14 cellular contexts compared by ENCODE assay signal in genomic region chr9:21523021-21524014, GRCh38. TPM values are rescaled to one million over a fixed set of nuclear protein-coding genes. Genes with fewer than 3 reads are reported as not detected.
A peak's percentile ranks its signal among the peaks of the same experiment; 100 is the strongest.
DNase-seq lines count a peak whose midpoint lies in the region; FAIRE-seq and TF ChIP-seq lines count a peak whose summit lies in the region.
"Had no signal": no experiment of that assay in that cellular context is flagged by ENCODE, and none has a peak within 500 bp of the region (broad histone marks: within the 10 kb centered on the region; RNA-seq: fewer than 3 reads in every experiment).

No MANE protein-coding gene starts in this region.

- no peaks in the 10 kb centered on the region for H3K27me3 ChIP-seq in ACC112 (ENCODE audit: insufficient read depth, low read length)
- H3K27me3 ChIP-seq in astrocyte (ENCODE audit: insufficient read depth, low read length), result no peaks in the 10 kb centered on the region
- H3K27me3 ChIP-seq in keratinocyte (ENCODE audit: control insufficient read depth, extremely low read depth, insufficient read depth, low read length), result no peaks in the 10 kb centered on the region
- peaks cover 0 to 18% (median 0%) of the 10 kb centered on the region in 7 donors for H3K27me3 ChIP-seq in spleen (replicated peaks in 1 of 7)

- H3K36me3 Mint-ChIP-seq in HFFc6 (ENCODE audit: low read depth) (peaks cover 89% of the 10 kb centered on the region), astrocyte (ENCODE audit: low read depth, unreplicated experiment) (peaks cover 19% of the 10 kb centered on the region)
- H3K36me3 Mint-ChIP-seq: CD14-positive monocyte had no signal

- H4K20me1 ChIP-seq in astrocyte (ENCODE audit: insufficient read depth, low read length), result peaks cover 90% of the 10 kb centered on the region
- H4K20me1 ChIP-seq in keratinocyte (ENCODE audit: control insufficient read depth, extremely low read depth, insufficient read depth, low read length), result peaks cover 23% of the 10 kb centered on the region

- H3K4me3 Mint-ChIP-seq in HFFc6 (peak overlapping the region; percentile 6; the same call in 1 of the 2 replicates), astrocyte (ENCODE audit: unreplicated experiment) (no peak overlapping the region)
- H3K4me3 Mint-ChIP-seq: CD14-positive monocyte; CD8-positive, alpha-beta T cell had no signal

- H3K4me2 ChIP-seq in astrocyte (ENCODE audit: low read length) (no peak overlapping the region), keratinocyte (ENCODE audit: control insufficient read depth, extremely low read depth, insufficient read depth, low read depth, low read length) (no peak overlapping the region)

- WGBS in spleen, 5 donors, result 83 to 92% (median 85%) methylated on average over 2 of the region's 2 CpGs

- no peak for TF ChIP-seq POLR2A in spleen (IDR thresholded peaks at IDR 0.05)

- H3K79me2 ChIP-seq in ACC112 (ENCODE audit: control insufficient read depth, insufficient read depth, low read length, unreplicated experiment) (peaks cover 97% of the 10 kb centered on the region), astrocyte (ENCODE audit: insufficient read depth, low read length) (peaks cover 100% of the 10 kb centered on the region), keratinocyte (ENCODE audit: control insufficient read depth, insufficient read depth, low read length) (peaks cover 97% of the 10 kb centered on the region)

- H3K4me1 ChIP-seq in ACC112 (ENCODE audit: control insufficient read depth, insufficient read depth, low read length, unreplicated experiment), result peaks cover 29% of the 10 kb centered on the region
- H3K4me1 ChIP-seq in astrocyte (ENCODE audit: insufficient read depth, low read length), result no peaks in the 10 kb centered on the region
- peaks cover 5% of the 10 kb centered on the region for H3K4me1 ChIP-seq in keratinocyte (ENCODE audit: control insufficient read depth, extremely low read depth, insufficient read depth, low read length)
- H3K4me1 ChIP-seq in spleen, result no peaks in the 10 kb centered on the region

- H3K9me3 Mint-ChIP-seq in HFFc6 (peaks cover 6% of the 10 kb centered on the region; the same call in 1 of the 2 replicates), astrocyte (ENCODE audit: unreplicated experiment) (peaks cover 7% of the 10 kb centered on the region)

- no peak overlapping the region for H3K4me3 ChIP-seq in ACC112 (ENCODE audit: low read depth, low read length)
- no peak overlapping the region for H3K4me3 ChIP-seq in astrocyte (ENCODE audit: insufficient read depth, low read depth, low read length)
- H3K4me3 ChIP-seq in keratinocyte (ENCODE audit: control insufficient read depth in 2 of 3, extremely low read depth in 1 of 3, insufficient read depth in 2 of 3, low read depth in 1 of 3, low read length in 3 of 3), result no peak overlapping the region
- no peak overlapping the region for H3K4me3 ChIP-seq in spleen

- H3K4me1 Mint-ChIP-seq in HFFc6 (ENCODE audit: low read depth) (peaks cover 86% of the 10 kb centered on the region), astrocyte (ENCODE audit: low read depth, unreplicated experiment) (no peaks in the 10 kb centered on the region)
- H3K4me1 Mint-ChIP-seq: CD14-positive monocyte had no signal

- peak; percentile 83 for FAIRE-seq in astrocyte (lab: Jason Lieb, UNC)
- peak; percentile 56 for FAIRE-seq in keratinocyte (lab: Jason Lieb, UNC)
- FAIRE-seq: A204.1, H1 had no signal

- no peak for DNase-seq in HFFc6
- no peak for DNase-seq in astrocyte (ENCODE audit: low read depth)
- DNase-seq in keratinocyte (ENCODE audit: low read depth, low spot score), result no peak
- no peak for DNase-seq in GM19238 (ENCODE audit: insufficient read length, low spot score)
- DNase-seq in spleen, result no peak
- no peak for DNase-seq in NCI-H1105 treated with DMSO at 0.1 percent for 48 hours (lab: John Stamatoyannopoulos, UW)
- DNase-seq: CD8-positive, alpha-beta T cell; COR-L47; DMS53; GF-D8 had no signal

- H2AFZ ChIP-seq in ACC112 (ENCODE audit: low read length, unreplicated experiment) (no peak overlapping the region), astrocyte (ENCODE audit: low read depth, low read length) (no peak overlapping the region), keratinocyte (ENCODE audit: control insufficient read depth, low read length) (no peak overlapping the region)

- H3K9ac ChIP-seq in astrocyte (ENCODE audit: low read length) (no peak overlapping the region), keratinocyte (ENCODE audit: control insufficient read depth, extremely low read depth, insufficient read depth, low read length) (no peak overlapping the region)

- TF ChIP-seq CTCF in HFFc6 (IDR thresholded peaks at IDR 0.05) (no peak), astrocyte (IDR thresholded peaks at IDR 0.05; ENCODE audit: insufficient read depth, low read depth, low read length) (no peak), keratinocyte (optimal IDR thresholded peaks at IDR 0.05 in 1 of 3, IDR thresholded peaks at IDR 0.05 in 1 of 3, conservative IDR thresholded peaks at IDR 0.05 in 1 of 3; ENCODE audit: extremely low read depth in 1 of 3, insufficient read depth in 2 of 3, low read length in 3 of 3) (no peak), spleen (IDR thresholded peaks at IDR 0.05 in 8 of 11, conservative IDR thresholded peaks at IDR 0.05 in 3 of 11) (no peak)

- H3K9me1 ChIP-seq in keratinocyte (ENCODE audit: control insufficient read depth, extremely low read depth, insufficient read depth, low read length), result peaks cover 6% of the 10 kb centered on the region

- intact Hi-C loops in spleen (cut with DNase I; ENCODE audit: low total_unique reads), result no loop called here

- H3K36me3 ChIP-seq in ACC112 (ENCODE audit: insufficient read depth, low read length), result peaks cover 50% of the 10 kb centered on the region
- H3K36me3 ChIP-seq in astrocyte (ENCODE audit: insufficient read depth, low read length), result peaks cover 59% of the 10 kb centered on the region
- peaks cover 13 to 30% of the 10 kb centered on the region in 2 experiments for H3K36me3 ChIP-seq in keratinocyte (ENCODE audit: control insufficient read depth in 2 of 2, extremely low read depth in 1 of 2, insufficient read depth in 2 of 2, low read length in 2 of 2)
- H3K36me3 ChIP-seq in spleen, result no peaks in the 10 kb centered on the region

- H3K9me3 ChIP-seq in astrocyte (ENCODE audit: insufficient read depth, low read depth, low read length), result no peaks in the 10 kb centered on the region
- no peaks in the 10 kb centered on the region for H3K9me3 ChIP-seq in keratinocyte (ENCODE audit: control insufficient read depth, low read depth, low read length)
- H3K9me3 ChIP-seq in spleen, result no peaks in the 10 kb centered on the region

- peak overlapping the region; percentile 35 for H3K27ac Mint-ChIP-seq in HFFc6
- H3K27ac Mint-ChIP-seq in astrocyte (ENCODE audit: unreplicated experiment), result no peak overlapping the region
- H3K27ac Mint-ChIP-seq: CD14-positive monocyte; CD8-positive, alpha-beta T cell had no signal

- no peaks in the 10 kb centered on the region for H3K27me3 Mint-ChIP-seq in HFFc6 (ENCODE audit: insufficient read depth)
- H3K27me3 Mint-ChIP-seq in astrocyte (ENCODE audit: low read depth, unreplicated experiment), result no peaks in the 10 kb centered on the region

- dilution Hi-C loops in keratinocyte (cut with MboI; ENCODE audit: extremely low pct_ligation_motif_present, low sequenced_read_pairs), result no loop called here

- H3K27ac ChIP-seq in ACC112 (ENCODE audit: low read depth, low read length) (0 out of 2 replicates have a peak overlapping the region, but pooled peaks have one; percentile 8), astrocyte (ENCODE audit: low read depth, low read length) (no peak overlapping the region), keratinocyte (ENCODE audit: control insufficient read depth, insufficient read depth, low read length) (no peak overlapping the region), spleen (no peak overlapping the region)

RNA-seq across cellular contexts. Expression of gene IFNE, which starts 41.2 kb away (rescaled TPM):
- 1 to 10 TPM in 3 of 6 experiments, under 1 TPM in 3; 0.74 to 2.3 (median 0.93) TPM for total RNA-seq in HFFc6 (2021; fragmentation: NEBNext Ultra II Directional; extraction: Animal tissue kit (Norgen Biotek cat#: 25700))
- total RNA-seq in astrocyte (0.26 and 0.57 TPM in 2 replicates), spleen (not detected)
- polyA plus RNA-seq in keratinocyte (0.51 to 3.9 TPM (median 2.6 TPM) in 3 replicates), spleen (under 1 TPM in 2 of 3 donors, not detected in 1; 0.11 to 0.12 TPM)
- polyA plus RNA-seq in keratinocyte (2011; ENCODE audit: low read depth), result 4.2 TPM
- 0.08 and 0.24 TPM in 2 replicates for polyA plus RNA-seq in keratinocyte (2011; cell fraction: cytosol; rRNA removed)
- polyA plus RNA-seq in keratinocyte (2011; cell fraction: nucleus; rRNA removed), result 16.1 and 17.8 TPM in 2 replicates
- 0.60 and 3.0 TPM in 2 replicates for polyA plus RNA-seq in keratinocyte (2012; ENCODE audit: low replicate concordance)
- polyA minus RNA-seq in keratinocyte, result 0.36 to 9.0 TPM (median 2.8 TPM) in 3 replicates
- not detected for polyA minus RNA-seq in keratinocyte (2011; cell fraction: cytosol; rRNA and poly(A)+ RNA removed)
- polyA minus RNA-seq in keratinocyte (2011; cell fraction: nucleus; rRNA and poly(A)+ RNA removed), result 8.4 and 23.0 TPM in 2 replicates
- total RNA-seq: CD8-positive, alpha-beta T cell; H1 had no signal
- polyA plus RNA-seq: CD14-positive monocyte had no signal
